Comparison of ENCODE assay signal across 19 cellular contexts in genomic region chr14:76250345-76250744, GRCh38.
"Had no signal": no experiment of that assay in that cellular context is flagged by ENCODE, and none has a peak within 500 bp of the region (broad histone marks: within the 10 kb centered on the region; RNA-seq: fewer than 3 reads in every experiment).

No MANE protein-coding gene starts in this region.

- H3K36me3 Mint-ChIP-seq: activated naive CD4-positive, alpha-beta T cell treated with anti-CD3 and anti-CD28 coated beads, Interleukin-2, amount 50 U/mL, for 24 hours; brain; natural killer cell; type B pancreatic cell had no signal

- H3K27ac Mint-ChIP-seq: activated CD4-positive, alpha-beta T cell treated with anti-CD3 and anti-CD28 coated beads, Interleukin-2, amount 10 ng/mL, durations not matched to agents 7 days and 5 days; activated CD8-positive, alpha-beta T cell treated with anti-CD3 and anti-CD28 coated beads for 36 hours; activated naive CD4-positive, alpha-beta T cell treated with anti-CD3 and anti-CD28 coated beads, Interleukin-2, amount 50 U/mL, for 24 hours; activated T-helper 1 cell treated with anti-CD3 and anti-CD28 coated beads, Interleukin-12 subunit alpha, Interleukin-12 subunit beta, Interleukin-2, Interleukin-4 antibody, amounts not matched to agents 30 ng/mL and 10 ng/mL and 1 ng/mL, durations not matched to agents 14 hours and 24 hours and 36 hours; brain; dendritic cell treated with granulocyte-macrophage colony-stimulating factor and Interleukin-4, amounts not matched to agents 40 ng/mL and 50 ng/mL, for 4 days; natural killer cell; type B pancreatic cell had no signal

- DNase-seq: activated CD4-positive, alpha-beta T cell treated with anti-CD3 and anti-CD28 coated beads, Interleukin-2, amount 10 ng/mL, durations not matched to agents 7 days and 5 days; activated CD8-positive, alpha-beta T cell treated with anti-CD3 and anti-CD28 coated beads for 36 hours; activated gamma-delta T cell treated with Interleukin-2 at 50 U/mL for 16 hours; anterior cingulate cortex; effector CD4-positive, alpha-beta T cell; erythroblast; foreskin melanocyte; hippocampal formation; kidney glomerular epithelial cell; midbrain; natural killer cell; stimulated activated CD4-positive, alpha-beta T cell treated with anti-CD3 and anti-CD28 coated beads, Interleukin-4, amount 100 ng/mL, for 24 hours; stimulated activated naive CD4-positive, alpha-beta T cell treated with Interleukin-2 at 50 U/mL for 16 hours had no signal

- H3K9me3 Mint-ChIP-seq: activated CD4-positive, alpha-beta T cell treated with anti-CD3 and anti-CD28 coated beads, Interleukin-2, amount 10 ng/mL, durations not matched to agents 7 days and 5 days; activated CD8-positive, alpha-beta T cell treated with anti-CD3 and anti-CD28 coated beads for 36 hours; activated naive CD4-positive, alpha-beta T cell treated with anti-CD3 and anti-CD28 coated beads, Interleukin-2, amount 50 U/mL, for 24 hours; activated T-helper 1 cell treated with anti-CD3 and anti-CD28 coated beads, Interleukin-12 subunit alpha, Interleukin-12 subunit beta, Interleukin-2, Interleukin-4 antibody, amounts not matched to agents 30 ng/mL and 10 ng/mL and 1 ng/mL, durations not matched to agents 14 hours and 24 hours and 36 hours; brain; dendritic cell treated with granulocyte-macrophage colony-stimulating factor and Interleukin-4, amounts not matched to agents 40 ng/mL and 50 ng/mL, for 4 days; natural killer cell; type B pancreatic cell had no signal

- H3K27me3 Mint-ChIP-seq: activated CD8-positive, alpha-beta T cell treated with anti-CD3 and anti-CD28 coated beads for 36 hours had no signal

- H3K4me3 Mint-ChIP-seq: activated CD4-positive, alpha-beta T cell treated with anti-CD3 and anti-CD28 coated beads, Interleukin-2, amount 10 ng/mL, durations not matched to agents 7 days and 5 days; activated CD8-positive, alpha-beta T cell treated with anti-CD3 and anti-CD28 coated beads for 36 hours; activated naive CD4-positive, alpha-beta T cell treated with anti-CD3 and anti-CD28 coated beads, Interleukin-2, amount 50 U/mL, for 24 hours; activated T-helper 1 cell treated with anti-CD3 and anti-CD28 coated beads, Interleukin-12 subunit alpha, Interleukin-12 subunit beta, Interleukin-2, Interleukin-4 antibody, amounts not matched to agents 30 ng/mL and 10 ng/mL and 1 ng/mL, durations not matched to agents 14 hours and 24 hours and 36 hours; brain; dendritic cell treated with granulocyte-macrophage colony-stimulating factor and Interleukin-4, amounts not matched to agents 40 ng/mL and 50 ng/mL, for 4 days; natural killer cell; type B pancreatic cell had no signal

- H3K4me1 Mint-ChIP-seq: activated CD4-positive, alpha-beta T cell treated with anti-CD3 and anti-CD28 coated beads, Interleukin-2, amount 10 ng/mL, durations not matched to agents 7 days and 5 days; activated naive CD4-positive, alpha-beta T cell treated with anti-CD3 and anti-CD28 coated beads, Interleukin-2, amount 50 U/mL, for 24 hours; natural killer cell had no signal

- ATAC-seq: activated CD4-positive, CD25-positive, alpha-beta regulatory T cell treated with anti-CD3 and anti-CD28 coated beads, Interleukin-2, amount 50 U/mL, for 24 hours; activated CD8-positive, alpha-beta T cell treated with anti-CD3 and anti-CD28 coated beads for 36 hours; natural killer cell had no signal
